ENCODE assay signal across 20 cellular contexts in the genomic region with DNA sequence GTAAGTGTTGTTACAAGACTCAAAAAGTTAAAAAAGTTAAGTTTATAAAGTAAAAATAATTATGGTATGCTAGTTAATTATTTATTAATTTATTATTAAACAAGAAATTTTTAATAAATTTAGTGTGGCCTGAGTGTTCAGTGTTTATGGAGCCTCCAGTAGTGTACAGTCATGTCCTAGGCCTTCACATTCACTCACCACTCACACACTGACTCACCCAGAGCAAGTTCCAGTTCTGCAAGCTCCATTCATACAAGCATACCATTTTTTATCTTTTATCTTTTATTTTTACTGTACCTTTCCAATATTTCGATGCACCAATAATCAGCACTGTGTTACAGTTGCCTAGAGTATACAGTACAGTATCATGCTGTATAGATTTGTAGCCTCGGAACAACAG.
"Had no signal": no experiment of that assay in that cellular context is flagged by ENCODE, and none has a peak within 500 bp of the region (broad histone marks: within the 10 kb centered on the region; RNA-seq: fewer than 3 reads in every experiment).

No MANE protein-coding gene starts in this region.

- H3K9me3 ChIP-seq: mucosa of descending colon, sigmoid colon, testis, upper lobe of right lung, vagina had no signal

- H3K4me1 Mint-ChIP-seq: stimulated activated memory B cell treated with anti-CD40 and anti-IgM and Interleukin-4, amounts not matched to agents 10 μg/mL and 1 μg/mL and 100 μg/mL, for 72 hours had no signal

- H3K27me3 Mint-ChIP-seq: naive thymus-derived CD8-positive, alpha-beta T cell; stimulated activated memory B cell treated with anti-CD40 and anti-IgM and Interleukin-4, amounts not matched to agents 10 μg/mL and 1 μg/mL and 100 μg/mL, for 72 hours; stimulated activated naive CD8-positive, alpha-beta T cell treated with anti-CD3 and anti-CD28 coated beads, Interleukin-15, Interleukin-2, amounts not matched to agents 100 ng/mL and 50 ng/mL, for 24 hours had no signal

- H3K4me3 Mint-ChIP-seq: naive thymus-derived CD8-positive, alpha-beta T cell; stimulated activated memory B cell treated with anti-CD40 and anti-IgM and Interleukin-4, amounts not matched to agents 10 μg/mL and 1 μg/mL and 100 μg/mL, for 72 hours; stimulated activated naive CD8-positive, alpha-beta T cell treated with anti-CD3 and anti-CD28 coated beads, Interleukin-15, Interleukin-2, amounts not matched to agents 100 ng/mL and 50 ng/mL, for 24 hours had no signal

- H3K36me3 ChIP-seq: sigmoid colon, tibial nerve, upper lobe of right lung, vagina had no signal

- H3K4me3 ChIP-seq: dorsolateral prefrontal cortex, hepatocyte, mucosa of descending colon, sigmoid colon, testis, tibial nerve, upper lobe of right lung, vagina had no signal

- H2AFZ ChIP-seq: hepatocyte had no signal

- H3K4me2 ChIP-seq: hepatocyte had no signal

- H3K27ac Mint-ChIP-seq: naive thymus-derived CD8-positive, alpha-beta T cell; stimulated activated memory B cell treated with anti-CD40 and anti-IgM and Interleukin-4, amounts not matched to agents 10 μg/mL and 1 μg/mL and 100 μg/mL, for 72 hours; stimulated activated naive CD8-positive, alpha-beta T cell treated with anti-CD3 and anti-CD28 coated beads, Interleukin-15, Interleukin-2, amounts not matched to agents 100 ng/mL and 50 ng/mL, for 24 hours had no signal

- H3K27me3 ChIP-seq: hepatocyte, sigmoid colon, testis, tibial nerve, upper lobe of right lung, vagina had no signal

- H3K36me3 Mint-ChIP-seq: stimulated activated memory B cell treated with anti-CD40 and anti-IgM and Interleukin-4, amounts not matched to agents 10 μg/mL and 1 μg/mL and 100 μg/mL, for 72 hours had no signal

- H3K27ac ChIP-seq: dorsolateral prefrontal cortex, hepatocyte, sigmoid colon, testis, tibial nerve, upper lobe of right lung, vagina had no signal

- ATAC-seq: esophagus mucosa; mucosa of descending colon; naive thymus-derived CD8-positive, alpha-beta T cell; stimulated activated memory B cell treated with anti-CD40 and anti-IgM and Interleukin-4, amounts not matched to agents 10 μg/mL and 1 μg/mL and 100 μg/mL, for 72 hours; upper lobe of right lung had no signal

- DNase-seq: cortex of kidney; dorsolateral prefrontal cortex; effector CD8-positive, alpha-beta T cell; foreskin melanocyte; head of caudate nucleus; kidney; mucosa of descending colon; naive thymus-derived CD8-positive, alpha-beta T cell; posterior cingulate gyrus; sigmoid colon; small intestine; stimulated activated CD4-positive, alpha-beta T cell treated with anti-CD3 and anti-CD28 coated beads, Interleukin-4, amount 100 ng/mL, for 1 hour; testis; upper lobe of right lung had no signal

- H3K4me1 ChIP-seq: sigmoid colon, testis, tibial nerve, upper lobe of right lung, vagina had no signal
